9 cellular contexts compared by ENCODE assay signal in the genomic region with DNA sequence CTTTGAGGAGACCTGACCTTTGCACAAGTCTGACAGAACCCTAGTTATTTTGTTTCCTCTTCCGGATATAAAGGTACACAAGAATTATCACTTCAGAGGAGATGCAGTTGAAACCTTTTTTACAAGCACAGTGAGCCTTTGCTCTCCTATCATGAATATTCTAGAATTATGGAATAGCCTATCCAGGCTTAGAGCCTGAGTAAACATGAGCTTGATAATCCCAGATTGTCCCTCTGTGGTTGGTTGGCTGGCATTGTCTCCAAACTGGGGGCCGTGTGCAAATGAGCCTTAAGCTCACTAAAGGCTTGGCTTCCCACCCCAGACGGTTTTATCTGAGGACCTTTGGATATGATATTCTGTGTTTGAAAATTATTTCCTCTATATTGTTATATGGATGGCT. TPM values are rescaled to one million over a fixed set of nuclear protein-coding genes. Genes with fewer than 3 reads are reported as not detected.
"Had no signal": no experiment of that assay in that cellular context is flagged by ENCODE, and none has a peak within 500 bp of the region (broad histone marks: within the 10 kb centered on the region; RNA-seq: fewer than 3 reads in every experiment).

No MANE protein-coding gene starts in this region.

- H3K36me3 ChIP-seq: HAP-1 had no signal

- FAIRE-seq: HepG2 had no signal

- H3K4me3 ChIP-seq: GM23248, HAP-1 had no signal

- H3K4me1 ChIP-seq: HAP-1 had no signal

- H3K27ac ChIP-seq: GM23248, HL-60 had no signal

- H3K9ac ChIP-seq: GM23248 had no signal

- DNase-seq: GM23248, GOT3, H7, HFFc6 had no signal

- H3K9me3 ChIP-seq: HAP-1 had no signal

- ATAC-seq: HCT116, HepG2 had no signal

- H2AFZ ChIP-seq: GM23248 had no signal

RNA-seq across cellular contexts. Expression of gene BTBD3, which starts 32.0 kb away (rescaled TPM):
- polyA plus RNA-seq: IgD-negative memory B cell had no signal
